ENCODE assay signal across 12 cellular contexts in genomic region chr5:61228691-61229280, GRCh38.
A peak's percentile ranks its signal among the peaks of the same experiment; 100 is the strongest.
DNase-seq lines count a peak whose midpoint lies in the region; ATAC-seq, FAIRE-seq and TF ChIP-seq lines count a peak whose summit lies in the region.
"Had no signal": no experiment of that assay in that cellular context is flagged by ENCODE, and none has a peak within 500 bp of the region (broad histone marks: within the 10 kb centered on the region; RNA-seq: fewer than 3 reads in every experiment).

No MANE protein-coding gene starts in this region.

- H3K27me3 ChIP-seq in testis: no peaks in the 10 kb centered on the region
- H3K27me3 ChIP-seq: cardiac muscle cell had no signal

- H3K9ac ChIP-seq in kidney (ENCODE audit: low read length in 2 of 2): no peak overlapping the region

- peak; percentile 52 for ATAC-seq in GM21529 (IDR thresholded peaks at IDR 0.05; ENCODE audit: unreplicated experiment)

- no peak for FAIRE-seq in kidney (lab: Jason Lieb, UNC)

- DNase-seq in DMS79 treated with DMSO at 0.1 percent for 48 hours (lab: John Stamatoyannopoulos, UW): peak; percentile 37
- peak; percentile 21 for DNase-seq in NCI-H446 treated with DMSO at 0.1 percent for 48 hours (lab: John Stamatoyannopoulos, UW)
- no peak for DNase-seq in kidney
- DNase-seq in testis: no peak
- DNase-seq in NCI-H774 (lab: John Stamatoyannopoulos, UW): no peak
- no peak for DNase-seq in NCI-H526 treated with DMSO at 0.1 percent for 48 hours (lab: John Stamatoyannopoulos, UW)
- DNase-seq in NCI-H2029 (lab: John Stamatoyannopoulos, UW): no peak
- DNase-seq: activated CD4-positive, alpha-beta T cell treated with anti-CD3 and anti-CD28 coated beads for 48 hours; DMS53; HCEC 1CT had no signal

- no peak overlapping the region for H3K4me3 ChIP-seq in kidney (ENCODE audit: low read length in 2 of 2)
- H3K4me3 ChIP-seq in testis: no peak overlapping the region
- H3K4me3 ChIP-seq: cardiac muscle cell had no signal

- TF ChIP-seq POLR2A in testis (IDR thresholded peaks at IDR 0.05): no peak

- H3K27ac ChIP-seq in kidney (ENCODE audit: low read depth in 2 of 2, low read length in 2 of 2) (peak overlapping the region; percentile 5 to 38), testis (no peak overlapping the region)
- H3K27ac ChIP-seq: cardiac muscle cell had no signal

- H3K4me1 ChIP-seq in kidney (ENCODE audit: control insufficient read depth in 1 of 2, insufficient read depth in 1 of 2, low read depth in 1 of 2, low read length in 2 of 2): peaks cover 0 to 6% of the 10 kb centered on the region in 2 donors
- H3K4me1 ChIP-seq in testis: no peaks in the 10 kb centered on the region

- no peaks in the 10 kb centered on the region for H3K9me3 ChIP-seq in kidney (ENCODE audit: control insufficient read depth in 1 of 2, low read length in 2 of 2)
- H3K9me3 ChIP-seq in testis: no peaks in the 10 kb centered on the region

- H3K36me3 ChIP-seq in kidney (ENCODE audit: control insufficient read depth in 1 of 2, insufficient read depth in 2 of 2, low read length in 2 of 2) (no peaks in the 10 kb centered on the region), testis (ENCODE audit: low read depth, missing control alignments) (no peaks in the 10 kb centered on the region)
- H3K36me3 ChIP-seq: cardiac muscle cell had no signal

- no peak for TF ChIP-seq CTCF in kidney (IDR thresholded peaks at IDR 0.05; ENCODE audit: borderline replicate concordance, extremely low read depth, insufficient read depth)
- TF ChIP-seq CTCF in testis (IDR thresholded peaks at IDR 0.05): no peak

- 88 to 96% methylated on average over 6 to 12 of the region's 12 CpGs for WGBS in testis, 2 donors

- intact Hi-C loops in kidney (cut with DNase I) (no loop called here), testis (cut with DNase I; ENCODE audit: low total_unique reads) (no loop called here)

Comparison
In these comparisons a context has a peak if more than half of its experiments do, and no peak if none do; other contexts are left out.
1. DNase-seq: peak in DMS79 treated with DMSO at 0.1 percent for 48 hours (single experiment) and NCI-H446 treated with DMSO at 0.1 percent for 48 hours (single experiment); none in kidney (single experiment), testis (single experiment), NCI-H774 (single experiment), NCI-H526 treated with DMSO at 0.1 percent for 48 hours (single experiment) and NCI-H2029 (single experiment).
2. H3K27ac ChIP-seq: peak in kidney (2 of 2); none in testis (0 of 2).